In genomic region chr20:64064145-64064698, GRCh38 we compare ENCODE assay signal across 1 cellular context.
TF ChIP-seq lines count a peak whose summit lies in the region.

No MANE protein-coding gene starts in this region.

TF ChIP-seq in endothelial cell of umbilical vein, 7 proteins besides CTCF, POLR2A, EP300 and RAD21 (continued from another document):
- no peak for TF ChIP-seq JUN (IDR thresholded peaks at IDR 0.05; ENCODE audit: borderline replicate concordance, insufficient read depth, insufficient read length, low read depth)
- TF ChIP-seq EZH2 (IDR thresholded peaks at IDR 0.05; ENCODE audit: borderline replicate concordance, low read depth, low read length, severe bottlenecking), result no peak
- peak; percentile 43 for TF ChIP-seq FOS (IDR thresholded peaks at IDR 0.05; ENCODE audit: borderline replicate concordance, insufficient read depth, low read length)
- no peak for TF ChIP-seq MAX (IDR thresholded peaks at IDR 0.05; ENCODE audit: insufficient read depth, insufficient read length)
